In genomic region chr6:99940582-99940981, GRCh38 we compare ENCODE assay signal across 22 cellular contexts. TPM values are rescaled to one million over a fixed set of nuclear protein-coding genes. Genes with fewer than 3 reads are reported as not detected.
A peak's percentile ranks its signal among the peaks of the same experiment; 100 is the strongest.
DNase-seq lines count a peak whose midpoint lies in the region; ATAC-seq, FAIRE-seq and TF ChIP-seq lines count a peak whose summit lies in the region.
"Had no signal": no experiment of that assay in that cellular context is flagged by ENCODE, and none has a peak within 500 bp of the region (broad histone marks: within the 10 kb centered on the region; RNA-seq: fewer than 3 reads in every experiment).

No MANE protein-coding gene starts in this region.

- H3K79me1 ChIP-seq in H1 (ENCODE audit: low read depth, low read length) (no peaks in the 10 kb centered on the region), mesendoderm (ENCODE audit: low read length) (no peaks in the 10 kb centered on the region)

- H3K27ac ChIP-seq in GM23338 (ENCODE audit: low read depth) (no peak overlapping the region), H1 (ENCODE audit: low read depth, low read length) (no peak overlapping the region), mesendoderm (ENCODE audit: low read depth, low read length) (no peak overlapping the region), transverse colon (no peak overlapping the region), sigmoid colon (no peak overlapping the region)

- peaks cover 10% of the 10 kb centered on the region; the same call in 2 of the 3 replicates for H3K4me1 Mint-ChIP-seq in GM23338
- H3K4me1 Mint-ChIP-seq: CD4-positive, alpha-beta memory T cell had no signal

- peak; percentile 70 for ATAC-seq in GM23338
- no peak for ATAC-seq in GM18861 (IDR thresholded peaks at IDR 0.05; ENCODE audit: unreplicated experiment)
- ATAC-seq: GM12878 had no signal

- peak; percentile 15 for DNase-seq in GM23338 (ENCODE audit: low spot score)
- DNase-seq in LNCaP clone FGC (ENCODE audit: low read depth) = no peak
- DNase-seq in H1 (ENCODE audit: low read depth in 1 of 2, low spot score in 2 of 2) = no peak
- DNase-seq in mesendoderm = peak; percentile 33
- DNase-seq in transverse colon = no peak
- DNase-seq in sigmoid colon = no peak
- no peak for DNase-seq in ureter (ENCODE audit: low spot score)
- DNase-seq: C1 segment of cervical spinal cord; Calu3; CD4-positive, alpha-beta memory T cell; COR-L47; DMS153; DND-41; GDM1; HFFc6 had no signal

- H3K9ac ChIP-seq in H1 (replicated peaks in 1 of 4; ENCODE audit: extremely low read depth in 1 of 4, low read depth in 3 of 4, low read length in 3 of 4) (no peak overlapping the region), mesendoderm (ENCODE audit: low read length) (no peak overlapping the region)

- H3K9me3 Mint-ChIP-seq in GM23338 = no peaks in the 10 kb centered on the region; the same call in 2 of the 3 replicates
- H3K9me3 Mint-ChIP-seq: HFFc6 had no signal

- H2BK5ac ChIP-seq in H1 (ENCODE audit: low read depth, low read length) = no peak overlapping the region
- no peak overlapping the region for H2BK5ac ChIP-seq in mesendoderm (ENCODE audit: low read length)

- no peak overlapping the region for H2BK20ac ChIP-seq in H1 (ENCODE audit: low read length)

- no peaks in the 10 kb centered on the region for H3K27me3 ChIP-seq in GM23338 (ENCODE audit: insufficient read depth)
- H3K27me3 ChIP-seq in H1 (replicated peaks in 1 of 4; ENCODE audit: control insufficient read depth in 3 of 4, extremely low read depth in 1 of 4, insufficient read depth in 3 of 4, low read length in 3 of 4) = no peaks in the 10 kb centered on the region
- no peaks in the 10 kb centered on the region for H3K27me3 ChIP-seq in mesendoderm (ENCODE audit: insufficient read depth, low read length, poor library complexity)
- H3K27me3 ChIP-seq in transverse colon = no peaks in the 10 kb centered on the region
- H3K27me3 ChIP-seq in sigmoid colon = no peaks in the 10 kb centered on the region

- H4K5ac ChIP-seq in H1 (ENCODE audit: insufficient read length, low read depth, low read length) = no peak overlapping the region
- no peak overlapping the region for H4K5ac ChIP-seq in mesendoderm (ENCODE audit: low read length)

- H2AK5ac ChIP-seq in H1 (ENCODE audit: low read depth, low read length) (no peak overlapping the region), mesendoderm (ENCODE audit: low read length) (no peak overlapping the region)

- TF ChIP-seq CTCF in GM23338 (conservative IDR thresholded peaks at IDR 0.05; ENCODE audit: low read depth in 2 of 2) = peak; percentile 9 to 53; a peak in 2 of 4 replicates
- peak; percentile 17 for TF ChIP-seq CTCF in LNCaP clone FGC (IDR thresholded peaks at IDR 0.05; ENCODE audit: control insufficient read depth, extremely low read depth, insufficient read depth)
- 0 out of 4 replicates have a peak, but pooled peaks of 1 of the 3 experiments have one; percentile 10 for TF ChIP-seq CTCF in H1 (IDR thresholded peaks at IDR 0.05; ENCODE audit: control extremely low read depth in 1 of 3, insufficient read depth in 1 of 3, low read depth in 1 of 3, low read length in 3 of 3)
- no peak for TF ChIP-seq CTCF in transverse colon (IDR thresholded peaks at IDR 0.05)
- no peak for TF ChIP-seq CTCF in sigmoid colon (IDR thresholded peaks at IDR 0.05)

- peak; percentile 41 to 56 for TF ChIP-seq RAD21 in H1 (IDR thresholded peaks at IDR 0.05 in 1 of 2, conservative IDR thresholded peaks at IDR 0.05 in 1 of 2; ENCODE audit: low read depth in 2 of 2, low read length in 2 of 2)

- no peaks in the 10 kb centered on the region for H3F3A ChIP-seq in GM23338 (replicated peaks; ENCODE audit: low read depth)

- H3K36me3 ChIP-seq in GM23338 (ENCODE audit: insufficient read depth) (no peaks in the 10 kb centered on the region), H1 (ENCODE audit: control insufficient read depth in 2 of 4, insufficient read depth in 4 of 4, low read length in 3 of 4) (no peaks in the 10 kb centered on the region), mesendoderm (ENCODE audit: control insufficient read depth, insufficient read depth, low read length) (no peaks in the 10 kb centered on the region), transverse colon (no peaks in the 10 kb centered on the region), sigmoid colon (no peaks in the 10 kb centered on the region)
- H3K36me3 ChIP-seq: HAP-1 had no signal

- H3K4ac ChIP-seq in H1 (replicated peaks; ENCODE audit: insufficient read length, low read depth, low read length) (no peak overlapping the region), mesendoderm (ENCODE audit: low read depth, low read length) (no peak overlapping the region)

- no peak overlapping the region for H4K91ac ChIP-seq in H1 (replicated peaks; ENCODE audit: insufficient read length, low read length)

- no peak overlapping the region for H2BK15ac ChIP-seq in H1 (ENCODE audit: low read length)
- no peak overlapping the region for H2BK15ac ChIP-seq in mesendoderm (replicated peaks; ENCODE audit: low read depth)

- no peak overlapping the region for H2BK12ac ChIP-seq in H1 (ENCODE audit: low read depth, low read length)

- H3K23me2 ChIP-seq in H1 (ENCODE audit: low read depth, low read length) = no peaks in the 10 kb centered on the region

- H3K23ac ChIP-seq in H1 (ENCODE audit: insufficient read length) (no peak overlapping the region), mesendoderm (ENCODE audit: low read length) (no peak overlapping the region)

- H4K20me1 ChIP-seq in GM23338 (replicated peaks; ENCODE audit: insufficient read depth) (no peaks in the 10 kb centered on the region), H1 (replicated peaks in 1 of 2; ENCODE audit: control insufficient read depth in 1 of 2, insufficient read depth in 2 of 2, low read length in 2 of 2) (no peaks in the 10 kb centered on the region)

- H3K14ac ChIP-seq in H1 (ENCODE audit: insufficient read length) = no peak overlapping the region

- H3K56ac ChIP-seq in H1 (replicated peaks; ENCODE audit: insufficient read length, low read depth, low read length) (no peak overlapping the region), mesendoderm (ENCODE audit: low read length) (no peak overlapping the region)

- H3K4me3 Mint-ChIP-seq in GM23338 = no peak overlapping the region
- H3K4me3 Mint-ChIP-seq: CD4-positive, alpha-beta memory T cell; HFFc6 had no signal

- no peaks in the 10 kb centered on the region for H3K27me3 Mint-ChIP-seq in GM23338 (ENCODE audit: insufficient read depth, low read depth, poor library complexity)

- H3K9me3 ChIP-seq in H1 (ENCODE audit: insufficient read depth in 2 of 2, low read depth in 1 of 2, low read length in 1 of 2) = no peaks in the 10 kb centered on the region
- H3K9me3 ChIP-seq in transverse colon = no peaks in the 10 kb centered on the region
- peaks cover 0 to 1% (median 0%) of the 10 kb centered on the region in 4 donors for H3K9me3 ChIP-seq in sigmoid colon
- H3K9me3 ChIP-seq: HAP-1 had no signal

- in situ Hi-C loops in transverse colon (cut with MboI; ENCODE audit: low pct_ligation_motif_present in 1 of 4, low pct_unique_long_range_greater_than_20kb in 1 of 4, low sequenced_read_pairs in 3 of 4) = no loop called here

- 0 out of 2 replicates have a peak, but pooled peaks cover 2% of the 10 kb centered on the region for H3K4me1 ChIP-seq in GM23338 (ENCODE audit: insufficient read depth)
- no peaks in the 10 kb centered on the region for H3K4me1 ChIP-seq in H1 (replicated peaks in 1 of 4; ENCODE audit: control insufficient read depth in 3 of 4, insufficient read depth in 4 of 4, low read length in 3 of 4)
- H3K4me1 ChIP-seq in mesendoderm (ENCODE audit: control insufficient read depth, low read depth, low read length) = peaks cover 2% of the 10 kb centered on the region
- no peaks in the 10 kb centered on the region for H3K4me1 ChIP-seq in transverse colon
- no peaks in the 10 kb centered on the region for H3K4me1 ChIP-seq in sigmoid colon
- H3K4me1 ChIP-seq: HAP-1 had no signal

- no peaks in the 10 kb centered on the region for H3K79me2 ChIP-seq in GM23338 (replicated peaks; ENCODE audit: insufficient read depth)
- H3K79me2 ChIP-seq in H1 (ENCODE audit: control insufficient read depth in 1 of 2, insufficient read depth in 2 of 2, low read length in 2 of 2) = no peaks in the 10 kb centered on the region
- no peaks in the 10 kb centered on the region for H3K79me2 ChIP-seq in mesendoderm (ENCODE audit: control insufficient read depth, insufficient read depth, low read length)

- H2AFZ ChIP-seq in GM23338 = no peak overlapping the region
- H2AFZ ChIP-seq in H1 (ENCODE audit: low read length) = no peak overlapping the region

- TF ChIP-seq POLR2A in H1 (IDR thresholded peaks at IDR 0.05; ENCODE audit: control extremely low read depth in 1 of 2, low read depth in 2 of 2, low read length in 2 of 2) (no peak), transverse colon (IDR thresholded peaks at IDR 0.05) (no peak), sigmoid colon (IDR thresholded peaks at IDR 0.05) (no peak)

- no peak overlapping the region for H3K27ac Mint-ChIP-seq in GM23338
- H3K27ac Mint-ChIP-seq: CD4-positive, alpha-beta memory T cell; HFFc6 had no signal

- CTCF ChIA-PET in H1 (lab: Charles Lee; ENCODE audit: partially characterized antibody) = interaction anchor here (0.5 to 1.0 kb wide), 3 partner anchors 51 to 230 kb away, joined by 3 to 5 read pairs (median 3); no protein-coding TSS in a partner anchor

- H3K4me2 ChIP-seq in GM23338 (no peak overlapping the region), H1 (ENCODE audit: insufficient read depth in 1 of 2, low read depth in 2 of 2, low read length in 2 of 2) (no peak overlapping the region), mesendoderm (ENCODE audit: low read length) (no peak overlapping the region)

- 88% methylated on average over 2 of the region's 2 CpGs; no CpG with 5 or more reads in 1 of the 2 experiments for WGBS in H1 (ENCODE audit: extremely low coverage in 1 of 2, insufficient coverage in 1 of 2, insufficient read length in 1 of 2, insufficient replicate concordance in 2 of 2, low coverage in 1 of 2, low lambda C conversion rate in 2 of 2, missing lambda C conversion rate in 1 of 2), 2 experiments
- no CpG with 5 or more reads among the region's 2 CpGs for WGBS in mesendoderm (ENCODE audit: extremely low coverage, insufficient coverage, low lambda C conversion rate)
- WGBS in transverse colon (ENCODE audit: low coverage in 1 of 2), 2 donors = 82% methylated on average over 2 of the region's 2 CpGs; no CpG with 5 or more reads in 1 of the 2 donors
- 73 to 87% methylated on average over 2 of the region's 2 CpGs for WGBS in sigmoid colon, 2 donors

- H2BK120ac ChIP-seq in H1 (replicated peaks; ENCODE audit: low read depth, low read length) = no peak overlapping the region
- no peak overlapping the region for H2BK120ac ChIP-seq in mesendoderm (ENCODE audit: low read depth, low read length)

- H4K8ac ChIP-seq in H1 (ENCODE audit: extremely low read depth, insufficient read depth, low read length) = no peak overlapping the region
- no peak overlapping the region for H4K8ac ChIP-seq in mesendoderm (ENCODE audit: low read depth, low read length)

- no peaks in the 10 kb centered on the region for H3K9me2 ChIP-seq in GM23338 (ENCODE audit: insufficient read depth)

- FAIRE-seq in H1 (lab: Jason Lieb, UNC) = no peak
- FAIRE-seq: GM12878 had no signal

- H3K18ac ChIP-seq in H1 (ENCODE audit: extremely low read depth, low read length) = no peak overlapping the region
- no peak overlapping the region for H3K18ac ChIP-seq in mesendoderm (ENCODE audit: low read length)

- H3K4me3 ChIP-seq in GM23338 (no peak overlapping the region), LNCaP clone FGC (ENCODE audit: low read depth, low read length) (no peak overlapping the region), H1 (ENCODE audit: extremely low read depth in 1 of 4, insufficient read depth in 2 of 4, low read depth in 3 of 4, low read length in 4 of 4) (no peak overlapping the region), mesendoderm (ENCODE audit: low read length) (no peak overlapping the region), transverse colon (no peak overlapping the region), sigmoid colon (no peak overlapping the region)
- H3K4me3 ChIP-seq: GM12878, HAP-1 had no signal

- TF ChIP-seq EP300 in H1 (IDR thresholded peaks at IDR 0.05; ENCODE audit: borderline replicate concordance in 1 of 2, low read depth in 2 of 2, low read length in 2 of 2) = no peak
- no peak for TF ChIP-seq EP300 in transverse colon (IDR thresholded peaks at IDR 0.05; ENCODE audit: low read depth)
- TF ChIP-seq EP300 in sigmoid colon (IDR thresholded peaks at IDR 0.05) = no peak

- no peaks in the 10 kb centered on the region for H3K36me3 Mint-ChIP-seq in GM23338 (ENCODE audit: low read depth)
- H3K36me3 Mint-ChIP-seq: CD4-positive, alpha-beta memory T cell had no signal

- intact Hi-C loops in transverse colon (cut with DNase I; ENCODE audit: low total_unique reads) (no loop called here), sigmoid colon (cut with DNase I) (no loop called here)

- POLR2A ChIA-PET in H1 (lab: Charles Lee; ENCODE audit: partially characterized antibody) = no interaction called here

RNA-seq across cellular contexts. Expression of gene MCHR2, which starts 53.4 kb away (rescaled TPM):
- total RNA-seq in GM23338 (2014; rRNA removed; shearing (Covaris generic)) = not detected in 2 replicates
- not detected in 2 replicates for polyA plus RNA-seq in GM23338 (2016; fragmentation: Nextera tagmentation; extraction: Ambion mirVana)
- total RNA-seq in H1 (2021; fragmentation: NEBNext Ultra II Directional; extraction: Animal tissue kit (Norgen Biotek cat#: 25700)) = not detected in 2 replicates
- not detected in 2 replicates for polyA plus RNA-seq in H1 (2011; rRNA removed)
- polyA plus RNA-seq in H1 (2011; cell fraction: cytosol; rRNA removed) = not detected
- polyA plus RNA-seq in H1 (2011; cell fraction: nucleus; rRNA removed) = not detected
- not detected in 4 replicates for polyA plus RNA-seq in H1 (2012, experiment 1 of 2)
- not detected for polyA plus RNA-seq in H1 (2012, experiment 2 of 2)
- not detected for polyA plus RNA-seq in H1 (2013, experiment 1 of 2)
- 0.02 TPM for polyA plus RNA-seq in H1 (2013, experiment 2 of 2)
- not detected in 2 replicates for polyA minus RNA-seq in H1 (2011; rRNA and poly(A)+ RNA removed)
- polyA minus RNA-seq in H1 (2011; cell fraction: cytosol; rRNA and poly(A)+ RNA removed) = not detected
- polyA minus RNA-seq in H1 (2011; cell fraction: nucleus; rRNA and poly(A)+ RNA removed) = not detected
- polyA plus RNA-seq in mesendoderm (2013, experiment 1 of 2) = 0.01 TPM
- not detected for polyA plus RNA-seq in mesendoderm (2013, experiment 2 of 2)
- not detected for total RNA-seq in transverse colon
- total RNA-seq in sigmoid colon = under 1 TPM in 2 of 4 donors, not detected in 2; 0.33 to 0.36 TPM
- not detected for polyA plus RNA-seq in sigmoid colon
- total RNA-seq in ureter = not detected
- total RNA-seq: A172; A673; Calu3; CD4-positive, alpha-beta memory T cell; GM12878; H4; HFFc6 had no signal
- polyA plus RNA-seq: BJ; CD4-positive, alpha-beta memory T cell; GM12878 had no signal

Comparison
In these comparisons a context has a peak if more than half of its experiments do, and no peak if none do; other contexts are left out.
1. DNase-seq: peak in GM23338 (single experiment) and mesendoderm (single experiment); none in LNCaP clone FGC (single experiment), H1 (0 of 2), transverse colon (single experiment), sigmoid colon (single experiment) and ureter (single experiment).
2. CTCF ChIP-seq: peak in GM23338 (2 of 2) and LNCaP clone FGC (single experiment); none in transverse colon (0 of 5) and sigmoid colon (0 of 4).